1 cellular context compared by ENCODE assay signal in genomic region chr14:80618751-80619329, GRCh38.
TF ChIP-seq lines count a peak whose summit lies in the region.

No MANE protein-coding gene starts in this region.

TF ChIP-seq in GM23338, 12 proteins besides CTCF, POLR2A, EP300 and RAD21 (continued from another document):
- TF ChIP-seq ETS1 (IDR thresholded peaks at IDR 0.05) (no peak), CREB1 (CRISPR knock-in tag; IDR thresholded peaks at IDR 0.05; ENCODE audit: low read depth) (no peak), REST (IDR thresholded peaks at IDR 0.05; ENCODE audit: unreplicated experiment) (no peak), ZNF462 (CRISPR knock-in tag; IDR thresholded peaks at IDR 0.05) (no peak), POLR2AphosphoS5 (IDR thresholded peaks at IDR 0.05; ENCODE audit: low read depth) (no peak), NANOG (IDR thresholded peaks at IDR 0.05; ENCODE audit: borderline replicate concordance) (no peak)
TF ChIP-seq in GM23338: peak in this region for 0.
